Comparison of ENCODE assay signal across 1 cellular context in genomic region chr17:77144227-77144626, GRCh38.
TF ChIP-seq lines count a peak whose summit lies in the region.

No MANE protein-coding gene starts in this region.

TF ChIP-seq in GM23338, 12 proteins besides CTCF, POLR2A, EP300 and RAD21 (continued from another document):
- TF ChIP-seq REST (IDR thresholded peaks at IDR 0.05; ENCODE audit: unreplicated experiment) (no peak), POLR2AphosphoS5 (IDR thresholded peaks at IDR 0.05; ENCODE audit: low read depth) (no peak), EZH2phosphoT487 (IDR thresholded peaks at IDR 0.05; ENCODE audit: unreplicated experiment) (no peak), ZNF331 (CRISPR knock-in tag; IDR thresholded peaks at IDR 0.05; ENCODE audit: low read depth) (no peak), ZNF114 (CRISPR knock-in tag; IDR thresholded peaks at IDR 0.05) (no peak), STAT1 (IDR thresholded peaks at IDR 0.05; ENCODE audit: unreplicated experiment) (no peak)
- TF ChIP-seq, protein P1, sequence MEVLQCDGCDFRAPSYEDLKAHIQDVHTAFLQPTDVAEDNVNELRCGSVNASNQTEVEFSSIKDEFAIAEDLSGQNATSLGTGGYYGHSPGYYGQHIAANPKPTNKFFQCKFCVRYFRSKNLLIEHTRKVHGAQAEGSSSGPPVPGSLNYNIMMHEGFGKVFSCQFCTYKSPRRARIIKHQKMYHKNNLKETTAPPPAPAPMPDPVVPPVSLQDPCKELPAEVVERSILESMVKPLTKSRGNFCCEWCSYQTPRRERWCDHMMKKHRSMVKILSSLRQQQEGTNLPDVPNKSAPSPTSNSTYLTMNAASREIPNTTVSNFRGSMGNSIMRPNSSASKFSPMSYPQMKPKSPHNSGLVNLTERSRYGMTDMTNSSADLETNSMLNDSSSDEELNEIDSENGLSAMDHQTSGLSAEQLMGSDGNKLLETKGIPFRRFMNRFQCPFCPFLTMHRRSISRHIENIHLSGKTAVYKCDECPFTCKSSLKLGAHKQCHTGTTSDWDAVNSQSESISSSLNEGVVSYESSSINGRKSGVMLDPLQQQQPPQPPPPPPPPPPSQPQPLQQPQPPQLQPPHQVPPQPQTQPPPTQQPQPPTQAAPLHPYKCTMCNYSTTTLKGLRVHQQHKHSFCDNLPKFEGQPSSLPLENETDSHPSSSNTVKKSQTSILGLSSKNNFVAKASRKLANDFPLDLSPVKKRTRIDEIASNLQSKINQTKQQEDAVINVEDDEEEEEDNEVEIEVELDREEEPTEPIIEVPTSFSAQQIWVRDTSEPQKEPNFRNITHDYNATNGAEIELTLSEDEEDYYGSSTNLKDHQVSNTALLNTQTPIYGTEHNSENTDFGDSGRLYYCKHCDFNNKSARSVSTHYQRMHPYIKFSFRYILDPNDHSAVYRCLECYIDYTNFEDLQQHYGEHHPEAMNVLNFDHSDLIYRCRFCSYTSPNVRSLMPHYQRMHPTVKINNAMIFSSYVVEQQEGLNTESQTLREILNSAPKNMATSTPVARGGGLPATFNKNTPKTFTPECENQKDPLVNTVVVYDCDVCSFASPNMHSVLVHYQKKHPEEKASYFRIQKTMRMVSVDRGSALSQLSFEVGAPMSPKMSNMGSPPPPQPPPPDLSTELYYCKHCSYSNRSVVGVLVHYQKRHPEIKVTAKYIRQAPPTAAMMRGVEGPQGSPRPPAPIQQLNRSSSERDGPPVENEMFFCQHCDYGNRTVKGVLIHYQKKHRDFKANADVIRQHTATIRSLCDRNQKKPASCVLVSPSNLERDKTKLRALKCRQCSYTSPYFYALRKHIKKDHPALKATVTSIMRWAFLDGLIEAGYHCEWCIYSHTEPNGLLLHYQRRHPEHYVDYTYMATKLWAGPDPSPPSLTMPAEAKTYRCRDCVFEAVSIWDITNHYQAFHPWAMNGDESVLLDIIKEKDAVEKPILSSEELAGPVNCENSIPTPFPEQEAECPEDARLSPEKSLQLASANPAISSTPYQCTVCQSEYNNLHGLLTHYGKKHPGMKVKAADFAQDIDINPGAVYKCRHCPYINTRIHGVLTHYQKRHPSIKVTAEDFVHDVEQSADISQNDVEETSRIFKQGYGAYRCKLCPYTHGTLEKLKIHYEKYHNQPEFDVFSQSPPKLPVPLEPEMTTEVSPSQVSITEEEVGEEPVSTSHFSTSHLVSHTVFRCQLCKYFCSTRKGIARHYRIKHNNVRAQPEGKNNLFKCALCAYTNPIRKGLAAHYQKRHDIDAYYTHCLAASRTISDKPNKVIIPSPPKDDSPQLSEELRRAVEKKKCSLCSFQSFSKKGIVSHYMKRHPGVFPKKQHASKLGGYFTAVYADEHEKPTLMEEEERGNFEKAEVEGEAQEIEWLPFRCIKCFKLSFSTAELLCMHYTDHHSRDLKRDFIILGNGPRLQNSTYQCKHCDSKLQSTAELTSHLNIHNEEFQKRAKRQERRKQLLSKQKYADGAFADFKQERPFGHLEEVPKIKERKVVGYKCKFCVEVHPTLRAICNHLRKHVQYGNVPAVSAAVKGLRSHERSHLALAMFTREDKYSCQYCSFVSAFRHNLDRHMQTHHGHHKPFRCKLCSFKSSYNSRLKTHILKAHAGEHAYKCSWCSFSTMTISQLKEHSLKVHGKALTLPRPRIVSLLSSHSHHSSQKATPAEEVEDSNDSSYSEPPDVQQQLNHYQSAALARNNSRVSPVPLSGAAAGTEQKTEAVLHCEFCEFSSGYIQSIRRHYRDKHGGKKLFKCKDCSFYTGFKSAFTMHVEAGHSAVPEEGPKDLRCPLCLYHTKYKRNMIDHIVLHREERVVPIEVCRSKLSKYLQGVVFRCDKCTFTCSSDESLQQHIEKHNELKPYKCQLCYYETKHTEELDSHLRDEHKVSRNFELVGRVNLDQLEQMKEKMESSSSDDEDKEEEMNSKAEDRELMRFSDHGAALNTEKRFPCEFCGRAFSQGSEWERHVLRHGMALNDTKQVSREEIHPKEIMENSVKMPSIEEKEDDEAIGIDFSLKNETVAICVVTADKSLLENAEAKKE (CRISPR knock-in tag; IDR thresholded peaks at IDR 0.05): no peak
